ENCODE assay signal across 16 cellular contexts in the genomic region with DNA sequence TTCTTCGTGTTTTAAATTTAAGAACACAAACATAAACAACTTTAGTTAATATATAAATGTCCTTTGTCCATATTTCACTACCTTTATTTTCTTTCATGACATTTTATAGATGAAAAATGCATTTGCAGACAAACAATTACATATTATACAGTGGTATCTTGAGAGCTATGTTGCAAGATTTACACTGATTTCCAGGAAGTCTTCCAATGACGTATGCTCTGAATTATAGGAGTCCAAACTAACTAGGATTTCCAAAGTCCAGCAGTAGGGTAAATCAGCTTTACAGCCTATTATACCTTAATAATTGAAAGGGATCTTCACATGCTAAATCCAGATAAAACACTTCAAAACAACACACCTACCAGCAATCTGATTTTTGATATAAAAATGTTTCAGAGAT.
DNase-seq lines count a peak whose midpoint lies in the region; ATAC-seq, FAIRE-seq and TF ChIP-seq lines count a peak whose summit lies in the region.
"Had no signal": no experiment of that assay in that cellular context is flagged by ENCODE, and none has a peak within 500 bp of the region (broad histone marks: within the 10 kb centered on the region; RNA-seq: fewer than 3 reads in every experiment).

No MANE protein-coding gene starts in this region.

- no peak overlapping the region for H3K9ac ChIP-seq in astrocyte (ENCODE audit: low read length)
- H3K9ac ChIP-seq: BLaER1 treated with 17β-estradiol and CSF1 and Interleukin-3, amounts not matched to agents 10 nM and 100 nM; SK-N-SH had no signal

- CTCF ChIA-PET in naive thymus-derived CD4-positive, alpha-beta T cell (lab: Charles Lee), result no interaction called here

- no peak for ATAC-seq in naive thymus-derived CD4-positive, alpha-beta T cell

- no peak overlapping the region for H3K4me3 ChIP-seq in astrocyte (ENCODE audit: insufficient read depth, low read depth, low read length)
- no peak overlapping the region for H3K4me3 ChIP-seq in naive thymus-derived CD4-positive, alpha-beta T cell (ENCODE audit: low read length)
- H3K4me3 ChIP-seq: BLaER1 treated with 17β-estradiol and CSF1 and Interleukin-3, amounts not matched to agents 10 nM and 100 nM; Peyer's patch had no signal

- no peaks in the 10 kb centered on the region for H3K9me3 Mint-ChIP-seq in astrocyte (ENCODE audit: unreplicated experiment)
- peaks cover 0 to 1% (median 0%) of the 10 kb centered on the region in 11 donors for H3K9me3 Mint-ChIP-seq in naive thymus-derived CD4-positive, alpha-beta T cell

- no peak overlapping the region for H3K27ac ChIP-seq in astrocyte (ENCODE audit: low read depth, low read length)
- no peak overlapping the region for H3K27ac ChIP-seq in naive thymus-derived CD4-positive, alpha-beta T cell (ENCODE audit: low read depth, low read length)
- H3K27ac ChIP-seq: BLaER1 treated with 17β-estradiol and CSF1 and Interleukin-3, amounts not matched to agents 10 nM and 100 nM; Peyer's patch had no signal

- H3K4me2 ChIP-seq in astrocyte (ENCODE audit: low read length), result no peak overlapping the region
- H3K4me2 ChIP-seq: BLaER1 treated with 17β-estradiol and CSF1 and Interleukin-3, amounts not matched to agents 10 nM and 100 nM; SK-N-SH had no signal

- H3K36me3 Mint-ChIP-seq in astrocyte (ENCODE audit: low read depth, unreplicated experiment), result peaks cover 6% of the 10 kb centered on the region
- peaks cover 0 to 37% (median 13%) of the 10 kb centered on the region in 5 donors for H3K36me3 Mint-ChIP-seq in naive thymus-derived CD4-positive, alpha-beta T cell

- POLR2A ChIA-PET in naive thymus-derived CD4-positive, alpha-beta T cell (lab: Charles Lee), result no interaction called here

- no peaks in the 10 kb centered on the region for H3K27me3 ChIP-seq in astrocyte (ENCODE audit: insufficient read depth, low read length)
- H3K27me3 ChIP-seq in naive thymus-derived CD4-positive, alpha-beta T cell (ENCODE audit: control insufficient read depth in 2 of 2, insufficient read depth in 2 of 2, low read length in 2 of 2), result no peaks in the 10 kb centered on the region
- H3K27me3 ChIP-seq: BLaER1 treated with 17β-estradiol and CSF1 and Interleukin-3, amounts not matched to agents 10 nM and 100 nM; Peyer's patch had no signal

- no peaks in the 10 kb centered on the region for H3K4me1 ChIP-seq in astrocyte (ENCODE audit: insufficient read depth, low read length)
- no peaks in the 10 kb centered on the region for H3K4me1 ChIP-seq in naive thymus-derived CD4-positive, alpha-beta T cell (ENCODE audit: control insufficient read depth in 2 of 2, insufficient read depth in 2 of 2, low read length in 2 of 2)
- H3K4me1 ChIP-seq: BLaER1 treated with 17β-estradiol and CSF1 and Interleukin-3, amounts not matched to agents 10 nM and 100 nM; Peyer's patch had no signal

- no peaks in the 10 kb centered on the region for H3K27me3 Mint-ChIP-seq in astrocyte (ENCODE audit: low read depth, unreplicated experiment)
- H3K27me3 Mint-ChIP-seq in naive thymus-derived CD4-positive, alpha-beta T cell, result no peaks in the 10 kb centered on the region

- no peak overlapping the region for H2AFZ ChIP-seq in astrocyte (ENCODE audit: low read depth, low read length)

- no peak for DNase-seq in GM18507 (ENCODE audit: extremely low spot score, insufficient read length, low read depth)
- DNase-seq in astrocyte (ENCODE audit: low read depth), result no peak
- DNase-seq in fibroblast of the conjunctiva (ENCODE audit: low read depth), result peak; percentile 33
- no peak for DNase-seq in activated CD4-positive, alpha-beta T cell treated with anti-CD3 and anti-CD28 coated beads, Interleukin-2, amount 50 U/mL, for 48 hours
- DNase-seq in NCI-H69 (lab: John Stamatoyannopoulos, UW), result no peak
- no peak for DNase-seq in NCI-H1105 treated with DMSO at 0.1 percent for 48 hours (lab: John Stamatoyannopoulos, UW)
- no peak for DNase-seq in naive thymus-derived CD4-positive, alpha-beta T cell
- DNase-seq: COR-L47, DMS153, H7, Kasumi-1, NCI-H187 treated with DMSO at 0.1 percent for 48 hours, Peyer's patch, Right ventricle myocardium superior, SK-N-SH had no signal

- intact Hi-C loops in naive thymus-derived CD4-positive, alpha-beta T cell (cut with micrococcal nuclease), result loop anchor here in 1 of 2 donors (5.0 kb wide), 1 partner anchor 57 kb away; no protein-coding TSS in a partner anchor

- no peaks in the 10 kb centered on the region for H4K20me1 ChIP-seq in astrocyte (ENCODE audit: insufficient read depth, low read length)
- H4K20me1 ChIP-seq: BLaER1 treated with 17β-estradiol and CSF1 and Interleukin-3, amounts not matched to agents 10 nM and 100 nM had no signal

- peaks cover 8% of the 10 kb centered on the region for H3K36me3 ChIP-seq in astrocyte (ENCODE audit: insufficient read depth, low read length)
- no peaks in the 10 kb centered on the region for H3K36me3 ChIP-seq in naive thymus-derived CD4-positive, alpha-beta T cell (ENCODE audit: control insufficient read depth in 2 of 3, insufficient read depth in 3 of 3, low read length in 3 of 3)

- no peaks in the 10 kb centered on the region for H3K79me2 ChIP-seq in astrocyte (ENCODE audit: insufficient read depth, low read length)

- H3K4me3 Mint-ChIP-seq in astrocyte (ENCODE audit: unreplicated experiment), result no peak overlapping the region
- no peak overlapping the region for H3K4me3 Mint-ChIP-seq in naive thymus-derived CD4-positive, alpha-beta T cell

- no peaks in the 10 kb centered on the region for H3K9me3 ChIP-seq in astrocyte (ENCODE audit: insufficient read depth, low read depth, low read length)
- H3K9me3 ChIP-seq in naive thymus-derived CD4-positive, alpha-beta T cell (ENCODE audit: control insufficient read depth in 2 of 3, low read length in 3 of 3), result no peaks in the 10 kb centered on the region
- H3K9me3 ChIP-seq: BLaER1 treated with 17β-estradiol and CSF1 and Interleukin-3, amounts not matched to agents 10 nM and 100 nM; Peyer's patch; SK-N-SH had no signal

- no peak for TF ChIP-seq CTCF in astrocyte (IDR thresholded peaks at IDR 0.05; ENCODE audit: insufficient read depth, low read depth, low read length)

- FAIRE-seq in GM18507 (lab: Jason Lieb, UNC) (peak; percentile 42), astrocyte (lab: Jason Lieb, UNC) (peak; percentile 13)

- H3K27ac Mint-ChIP-seq in astrocyte (ENCODE audit: unreplicated experiment), result no peak overlapping the region
- H3K27ac Mint-ChIP-seq in naive thymus-derived CD4-positive, alpha-beta T cell, result no peak overlapping the region

- peaks cover 5% of the 10 kb centered on the region for H3K4me1 Mint-ChIP-seq in astrocyte (ENCODE audit: low read depth, unreplicated experiment)
- no peaks in the 10 kb centered on the region for H3K4me1 Mint-ChIP-seq in naive thymus-derived CD4-positive, alpha-beta T cell
